Comparison of ENCODE assay signal across 8 cellular contexts in genomic region chr19:58387338-58388174, GRCh38. TPM values are rescaled to one million over a fixed set of nuclear protein-coding genes. Genes with fewer than 3 reads are reported as not detected.
A peak's percentile ranks its signal among the peaks of the same experiment; 100 is the strongest.
DNase-seq lines count a peak whose midpoint lies in the region; ATAC-seq, FAIRE-seq and TF ChIP-seq lines count a peak whose summit lies in the region.

No MANE protein-coding gene starts in this region.

- no peaks in the 10 kb centered on the region for H3K9me3 ChIP-seq in pancreas

- H3K4me3 ChIP-seq in epithelial cell of esophagus (ENCODE audit: low read length) (peak overlapping the region; percentile 100), pancreas (peak overlapping the region; percentile 62 to 77 (median 68))

- TF ChIP-seq CTCF in epithelial cell of esophagus (IDR thresholded peaks at IDR 0.05; ENCODE audit: insufficient read depth, low read depth, low read length, missing control alignments) (no peak), pancreas (IDR thresholded peaks at IDR 0.05) (no peak)

- peaks cover 0 to 5% (median 2%) of the 10 kb centered on the region in 3 donors for H3K36me3 ChIP-seq in pancreas

- ATAC-seq in GM21717 (IDR thresholded peaks at IDR 0.05; ENCODE audit: unreplicated experiment) = peak; percentile 7
- ATAC-seq in pancreas = no peak
- ATAC-seq in GM21528 (IDR thresholded peaks at IDR 0.05; ENCODE audit: low FRiP score, unreplicated experiment) = no peak
- no peak for ATAC-seq in HG03469 (IDR thresholded peaks at IDR 0.05; ENCODE audit: unreplicated experiment)

- H3K4me1 ChIP-seq in pancreas = peaks cover 12 to 30% (median 19%) of the 10 kb centered on the region in 3 donors

- DNase-seq in OCI-M1 (lab: John Stamatoyannopoulos, UW) (peak; percentile 54), epithelial cell of esophagus (ENCODE audit: low read depth) (no peak), pancreas (peak in 2 of 6 donors; percentile 20 to 31), COR-L47 (lab: John Stamatoyannopoulos, UW) (no peak)
- no peak for DNase-seq in activated CD4-positive, CD25-positive, alpha-beta regulatory T cell (lab: John Stamatoyannopoulos, UW)

- H3K27me3 ChIP-seq in pancreas = no peaks in the 10 kb centered on the region

- intact Hi-C loops in pancreas (cut with DNase I) = no loop called here

- no peak for FAIRE-seq in pancreas (lab: Jason Lieb, UNC)

- H3K27ac ChIP-seq in pancreas = peak overlapping the region; percentile 91 to 98 (median 97)

- 3 to 5% methylated on average over 39 of the region's 39 CpGs for WGBS in pancreas, 2 donors

RNA-seq across cellular contexts. Expression of gene RPS5, which starts 0.5 kb away (rescaled TPM):
- 1,000 to 10,000 TPM in 2 of 6 donors, 100 to 1,000 TPM in 4; 637 to 1,373 (median 887) TPM for total RNA-seq in pancreas
- 100 to 1,000 TPM; 699 to 891 TPM for polyA plus RNA-seq in pancreas

RNA-seq across cellular contexts. Expression of gene ZNF837, which starts 6.7 kb away (rescaled TPM):
- total RNA-seq in pancreas = 1 to 10 TPM; 1.1 to 1.9 (median 1.7) TPM
- polyA plus RNA-seq in pancreas = 1 to 10 TPM; 3.1 to 3.8 TPM

RNA-seq across cellular contexts. Expression of gene RNF225, which starts 7.9 kb away (rescaled TPM):
- total RNA-seq in pancreas = not detected
- polyA plus RNA-seq in pancreas = not detected

RNA-seq across cellular contexts. Expression of gene ZNF584, which starts 20.9 kb away (rescaled TPM):
- 1 to 10 TPM; 4.3 to 8.5 (median 5.1) TPM for total RNA-seq in pancreas
- polyA plus RNA-seq in pancreas = 1 to 10 TPM; 4.1 to 6.5 TPM

RNA-seq across cellular contexts. Expression of gene ZNF497, which starts 25.0 kb away (rescaled TPM):
- total RNA-seq in pancreas = 1 to 10 TPM in 5 of 6 donors, under 1 TPM in 1; 0.95 to 2.0 (median 1.4) TPM
- polyA plus RNA-seq in pancreas = 1 to 10 TPM; 4.7 to 5.3 TPM
